In the genomic region with DNA sequence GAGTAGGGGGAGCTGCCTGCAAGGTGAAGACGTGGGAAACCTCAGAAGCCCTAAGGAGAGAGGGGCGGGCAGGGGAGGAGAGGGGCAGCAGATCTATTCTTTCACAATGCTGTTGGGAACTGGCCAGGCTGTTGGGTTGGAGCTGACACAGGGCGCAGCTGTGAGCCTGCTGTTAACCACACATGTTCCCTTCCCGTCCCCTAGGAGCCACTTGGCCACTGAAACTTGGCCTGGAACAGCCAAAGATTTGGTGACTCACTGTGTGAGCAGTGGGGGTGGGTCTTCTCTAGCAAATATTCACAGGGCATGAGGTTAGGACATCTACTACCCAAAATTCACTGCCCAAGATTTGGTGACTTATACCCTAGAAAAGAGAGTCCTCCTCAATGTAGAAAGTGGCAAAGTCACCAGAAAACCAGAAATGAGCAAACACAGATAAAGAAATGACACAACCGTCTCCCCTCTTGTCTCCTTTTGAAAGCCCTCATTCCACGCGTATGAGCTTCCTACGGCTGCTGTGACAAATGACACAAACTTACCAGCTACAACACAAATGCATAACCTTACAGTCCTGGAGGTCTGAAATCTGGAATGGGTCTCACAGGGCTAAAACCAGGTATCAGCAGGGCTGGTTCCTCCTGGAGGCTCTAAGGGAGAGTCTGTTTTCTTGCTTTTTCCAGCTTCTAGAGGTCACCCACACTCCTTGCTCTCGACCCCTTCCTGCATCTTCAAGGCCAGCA, we compare ENCODE assay signal across 9 cellular contexts. TPM values are rescaled to one million over a fixed set of nuclear protein-coding genes. Genes with fewer than 3 reads are reported as not detected.
DNase-seq lines count a peak whose midpoint lies in the region; ATAC-seq and TF ChIP-seq lines count a peak whose summit lies in the region.
"Had no signal": no experiment of that assay in that cellular context is flagged by ENCODE, and none has a peak within 500 bp of the region (broad histone marks: within the 10 kb centered on the region; RNA-seq: fewer than 3 reads in every experiment).

No MANE protein-coding gene starts in this region.

- WGBS in psoas muscle, 3 donors, result 44 to 69% (median 46%) methylated on average over 9 of the region's 9 CpGs

- peak; percentile 69 to 87 (median 84) for ATAC-seq in psoas muscle
- ATAC-seq in GM19035 (IDR thresholded peaks at IDR 0.05; ENCODE audit: unreplicated experiment), result no peak
- ATAC-seq in GM18867 (IDR thresholded peaks at IDR 0.05; ENCODE audit: unreplicated experiment), result no peak

- H2AFZ ChIP-seq in fibroblast of lung (ENCODE audit: low read length), result no peak overlapping the region

- peaks cover 12% of the 10 kb centered on the region for H3K4me1 ChIP-seq in fibroblast of lung (ENCODE audit: control insufficient read depth, extremely low read depth, insufficient read depth, low read length)
- peaks cover 7% of the 10 kb centered on the region for H3K4me1 ChIP-seq in psoas muscle

- H3K36me3 ChIP-seq in fibroblast of lung (ENCODE audit: control insufficient read depth, insufficient read depth, low read length) (no peaks in the 10 kb centered on the region), psoas muscle (ENCODE audit: insufficient read depth in 1 of 2, low read depth in 1 of 2) (no peaks in the 10 kb centered on the region)

- H4K20me1 ChIP-seq in fibroblast of lung (ENCODE audit: control insufficient read depth, extremely low read depth, insufficient read depth, low read length), result no peaks in the 10 kb centered on the region

- H3K9me3 Mint-ChIP-seq in activated naive CD8-positive, alpha-beta T cell treated with anti-CD3 and anti-CD28 coated beads for 36 hours, result no peaks in the 10 kb centered on the region
- H3K9me3 Mint-ChIP-seq: naive B cell had no signal

- peaks cover 1% of the 10 kb centered on the region for H3K4me1 Mint-ChIP-seq in activated naive CD8-positive, alpha-beta T cell treated with anti-CD3 and anti-CD28 coated beads for 36 hours

- H3K27ac Mint-ChIP-seq in activated naive CD8-positive, alpha-beta T cell treated with anti-CD3 and anti-CD28 coated beads for 36 hours, result no peak overlapping the region
- H3K27ac Mint-ChIP-seq: naive B cell had no signal

- DNase-seq in EL, result peak; percentile 79
- peak; percentile 78 for DNase-seq in NCI-H524 treated with DMSO at 0.1 percent for 48 hours (lab: John Stamatoyannopoulos, UW)
- DNase-seq in fibroblast of lung (ENCODE audit: low read depth in 2 of 2), result peak; percentile 72 to 95
- DNase-seq in psoas muscle, result peak; percentile 91 to 93
- DNase-seq in activated naive CD8-positive, alpha-beta T cell treated with anti-CD3 and anti-CD28 coated beads for 36 hours, result no peak
- no peak for DNase-seq in stimulated activated CD8-positive, alpha-beta memory T cell treated with anti-CD3 and anti-CD28 coated beads, Interleukin-4, amount 100 ng/mL, for 48 hours
- DNase-seq: naive B cell had no signal

- peak overlapping the region in 1 of 4 experiments; percentile 9 for H3K4me3 ChIP-seq in fibroblast of lung (replicated peaks in 1 of 4; ENCODE audit: control extremely low read depth in 1 of 4, insufficient read depth in 1 of 4, low read depth in 3 of 4, low read length in 4 of 4)
- no peak overlapping the region for H3K4me3 ChIP-seq in psoas muscle

- intact Hi-C loops in psoas muscle (cut with DNase I), result no loop called here

- H3K79me2 ChIP-seq in fibroblast of lung (ENCODE audit: control insufficient read depth, insufficient read depth, low read length), result peaks cover 8% of the 10 kb centered on the region

- H3K27me3 ChIP-seq in fibroblast of lung (ENCODE audit: control insufficient read depth, insufficient read depth, low read length), result no peaks in the 10 kb centered on the region
- peaks cover 0 to 55% (median 0%) of the 10 kb centered on the region in 3 donors for H3K27me3 ChIP-seq in psoas muscle (ENCODE audit: insufficient read depth in 3 of 3, low read length in 2 of 3)

- H3K27me3 Mint-ChIP-seq in activated naive CD8-positive, alpha-beta T cell treated with anti-CD3 and anti-CD28 coated beads for 36 hours, result no peaks in the 10 kb centered on the region

- H3K9me3 ChIP-seq in fibroblast of lung (ENCODE audit: control insufficient read depth, insufficient read depth, low read depth, low read length) (no peaks in the 10 kb centered on the region), psoas muscle (no peaks in the 10 kb centered on the region)

- H3K9ac ChIP-seq in fibroblast of lung (ENCODE audit: insufficient read depth, low read length), result no peak overlapping the region

- no peaks in the 10 kb centered on the region for H3K36me3 Mint-ChIP-seq in activated naive CD8-positive, alpha-beta T cell treated with anti-CD3 and anti-CD28 coated beads for 36 hours
- H3K36me3 Mint-ChIP-seq: naive B cell had no signal

- no peak overlapping the region for H3K4me3 Mint-ChIP-seq in activated naive CD8-positive, alpha-beta T cell treated with anti-CD3 and anti-CD28 coated beads for 36 hours
- H3K4me3 Mint-ChIP-seq: naive B cell had no signal

- TF ChIP-seq CTCF in fibroblast of lung (conservative IDR thresholded peaks at IDR 0.05 in 1 of 2, IDR thresholded peaks at IDR 0.05 in 1 of 2; ENCODE audit: low read depth in 1 of 2, low read length in 2 of 2), result peak in 1 of 2 donors; percentile 10
- no peak for TF ChIP-seq CTCF in psoas muscle (IDR thresholded peaks at IDR 0.05)

- peak overlapping the region; percentile 44 for H3K4me2 ChIP-seq in fibroblast of lung (ENCODE audit: extremely low read depth, insufficient read depth, low read length)

- no peak overlapping the region for H3K27ac ChIP-seq in fibroblast of lung (ENCODE audit: insufficient read depth, low read length)
- peak overlapping the region; percentile 23 for H3K27ac ChIP-seq in psoas muscle

RNA-seq across cellular contexts. Expression of gene TBC1D16, which starts 6.3 kb away (rescaled TPM):
- total RNA-seq in fibroblast of lung, result 26.2 and 30.4 TPM in 2 replicates
- polyA plus RNA-seq in fibroblast of lung, result 8.3 and 10.2 TPM in 2 replicates
- 15.0 and 19.1 TPM in 2 replicates for polyA plus RNA-seq in fibroblast of lung (2012)
- 42.7 and 49.3 TPM in 2 replicates for polyA minus RNA-seq in fibroblast of lung (ENCODE audit: low replicate concordance)
- 10 to 100 TPM in 2 of 4 donors, 1 to 10 TPM in 2; 6.5 to 11.4 (median 8.7) TPM for total RNA-seq in psoas muscle
- 1 to 10 TPM; 1.7 to 6.4 (median 3.2) TPM for polyA plus RNA-seq in psoas muscle
- 1 to 10 TPM; 8.8 to 9.0 TPM for total RNA-seq in activated naive CD8-positive, alpha-beta T cell treated with anti-CD3 and anti-CD28 coated beads for 36 hours

RNA-seq across cellular contexts. Expression of gene CCDC40, which starts 7.0 kb away (rescaled TPM):
- total RNA-seq in fibroblast of lung (1.5 and 2.1 TPM in 2 replicates), psoas muscle (1 to 10 TPM in 3 of 4 donors, under 1 TPM in 1; 0.71 to 1.9 (median 1.7) TPM)
- polyA plus RNA-seq in fibroblast of lung (0.53 and 0.96 TPM in 2 replicates), psoas muscle (1 to 10 TPM in 2 of 3 donors, under 1 TPM in 1; 0.51 to 1.4 (median 1.2) TPM)
- 1.9 and 2.6 TPM in 2 replicates for polyA plus RNA-seq in fibroblast of lung (2012)
- 0.20 and 0.26 TPM in 2 replicates for polyA minus RNA-seq in fibroblast of lung (ENCODE audit: low replicate concordance)
- total RNA-seq in activated naive CD8-positive, alpha-beta T cell treated with anti-CD3 and anti-CD28 coated beads for 36 hours, result 1 to 10 TPM; 1.2 to 1.3 TPM

Comparison
In these comparisons a context has a peak if more than half of its experiments do, and no peak if none do; other contexts are left out.
1. DNase-seq: peak in EL (single experiment), NCI-H524 treated with DMSO at 0.1 percent for 48 hours (single experiment), fibroblast of lung (2 of 2) and psoas muscle (2 of 2); none in activated naive CD8-positive, alpha-beta T cell treated with anti-CD3 and anti-CD28 coated beads for 36 hours (single experiment) and stimulated activated CD8-positive, alpha-beta memory T cell treated with anti-CD3 and anti-CD28 coated beads, Interleukin-4, amount 100 ng/mL, for 48 hours (single experiment).
2. ATAC-seq: peak in psoas muscle (4 of 4); none in GM19035 (single experiment) and GM18867 (single experiment).